22 cellular contexts compared by ENCODE assay signal in the genomic region with DNA sequence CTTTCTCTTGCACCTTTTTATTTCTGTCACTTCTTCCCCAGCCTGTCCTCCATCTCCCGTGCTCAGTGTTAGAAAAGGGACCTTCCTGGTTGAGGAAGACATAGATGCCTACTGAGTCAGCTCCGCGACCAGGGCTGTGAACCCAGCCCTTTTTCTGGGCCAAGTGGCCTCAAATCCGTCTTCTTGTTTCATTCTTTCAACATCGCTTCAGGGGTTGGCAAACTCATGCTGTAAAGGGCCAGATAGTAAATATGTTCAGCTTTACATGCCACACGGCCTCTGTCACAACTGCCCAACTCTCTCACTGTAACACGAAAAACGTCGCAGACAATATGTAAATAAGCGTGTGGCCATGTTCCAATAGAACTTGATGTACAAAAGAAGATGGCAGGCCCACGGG.
DNase-seq lines count a peak whose midpoint lies in the region; ATAC-seq, FAIRE-seq and TF ChIP-seq lines count a peak whose summit lies in the region.
"Had no signal": no experiment of that assay in that cellular context is flagged by ENCODE, and none has a peak within 500 bp of the region (broad histone marks: within the 10 kb centered on the region; RNA-seq: fewer than 3 reads in every experiment).

No MANE protein-coding gene starts in this region.

- peak; percentile 56 to 66 for DNase-seq in foreskin fibroblast
- no peak for DNase-seq in GM12892 (ENCODE audit: insufficient read length)
- DNase-seq in upper lobe of left lung = no peak
- DNase-seq: CD8-positive, alpha-beta memory T cell; DMS53; NCI-H1417; NCI-H187; NCI-H2107; NCI-H510A; NCI-H748 treated with DMSO at 0.1 percent for 48 hours; OCI-M1; RPMI8226; SHP77 treated with DMSO at 0.1 percent for 48 hours had no signal

- H3K4me1 ChIP-seq in HUES64 (ENCODE audit: insufficient read depth, low read length) (peaks cover 33% of the 10 kb centered on the region), upper lobe of left lung (no peaks in the 10 kb centered on the region)

- H3K27me3 ChIP-seq in HUES64 (ENCODE audit: insufficient read depth, low read length) = no peaks in the 10 kb centered on the region
- no peaks in the 10 kb centered on the region for H3K27me3 ChIP-seq in upper lobe of left lung

- H3K36me3 ChIP-seq in HUES64 (ENCODE audit: insufficient read depth, low read length) (no peaks in the 10 kb centered on the region), upper lobe of left lung (no peaks in the 10 kb centered on the region)
- H3K36me3 ChIP-seq: HAP-1 had no signal

- no peak for FAIRE-seq in GM12892 (lab: Jason Lieb, UNC)
- FAIRE-seq: GM12891, GM18507, K562 had no signal

- 93% methylated on average over 11 of the region's 11 CpGs for WGBS in HUES64
- 78% methylated on average over 11 of the region's 11 CpGs for WGBS in upper lobe of left lung, 2 donors

- ATAC-seq in upper lobe of left lung (ENCODE audit: low FRiP score in 2 of 2) = no peak
- ATAC-seq in GM18870 (IDR thresholded peaks at IDR 0.05; ENCODE audit: unreplicated experiment) = no peak
- no peak for ATAC-seq in HG03520 (IDR thresholded peaks at IDR 0.05; ENCODE audit: unreplicated experiment)
- ATAC-seq: K562, SK-N-SH treated with all-trans-retinoic acid at 6 μM for 48 hours had no signal

- H3K9me3 ChIP-seq in HUES64 (ENCODE audit: insufficient read depth, low read depth, low read length) (no peaks in the 10 kb centered on the region), upper lobe of left lung (no peaks in the 10 kb centered on the region)
- H3K9me3 ChIP-seq: HAP-1 had no signal

- no peak for TF ChIP-seq POLR2A in GM12892 (IDR thresholded peaks at IDR 0.05; ENCODE audit: low read depth, low read length)
- no peak for TF ChIP-seq POLR2A in upper lobe of left lung (IDR thresholded peaks at IDR 0.05)

- no peak for TF ChIP-seq EP300 in upper lobe of left lung (IDR thresholded peaks at IDR 0.05)

- H3K4me3 ChIP-seq in HUES64 (ENCODE audit: low read length) = no peak overlapping the region
- H3K4me3 ChIP-seq in foreskin fibroblast (ENCODE audit: low read depth in 1 of 2, low read length in 2 of 2) = no peak overlapping the region
- H3K4me3 ChIP-seq in upper lobe of left lung = no peak overlapping the region
- H3K4me3 ChIP-seq: HAP-1, K562 had no signal

- H3K27ac ChIP-seq in HUES64 (ENCODE audit: low read depth, low read length) (no peak overlapping the region), cingulate gyrus (ENCODE audit: low read depth, low read length) (peak overlapping the region; percentile 90), upper lobe of left lung (no peak overlapping the region)

- TF ChIP-seq CTCF in foreskin fibroblast (IDR thresholded peaks at IDR 0.05; ENCODE audit: low read depth, low read length) = no peak
- no peak for TF ChIP-seq CTCF in upper lobe of left lung (IDR thresholded peaks at IDR 0.05)

- H3K9ac ChIP-seq in HUES64 (ENCODE audit: low read depth, low read length) = 0 out of 2 replicates have a peak overlapping the region, but pooled peaks have one; percentile 1

Comparison
In these comparisons a context has a peak if more than half of its experiments do, and no peak if none do; other contexts are left out.
1. DNase-seq: peak in foreskin fibroblast (2 of 2); none in GM12892 (single experiment) and upper lobe of left lung (0 of 2).